Comparison of ENCODE assay signal across 9 cellular contexts in the genomic region with DNA sequence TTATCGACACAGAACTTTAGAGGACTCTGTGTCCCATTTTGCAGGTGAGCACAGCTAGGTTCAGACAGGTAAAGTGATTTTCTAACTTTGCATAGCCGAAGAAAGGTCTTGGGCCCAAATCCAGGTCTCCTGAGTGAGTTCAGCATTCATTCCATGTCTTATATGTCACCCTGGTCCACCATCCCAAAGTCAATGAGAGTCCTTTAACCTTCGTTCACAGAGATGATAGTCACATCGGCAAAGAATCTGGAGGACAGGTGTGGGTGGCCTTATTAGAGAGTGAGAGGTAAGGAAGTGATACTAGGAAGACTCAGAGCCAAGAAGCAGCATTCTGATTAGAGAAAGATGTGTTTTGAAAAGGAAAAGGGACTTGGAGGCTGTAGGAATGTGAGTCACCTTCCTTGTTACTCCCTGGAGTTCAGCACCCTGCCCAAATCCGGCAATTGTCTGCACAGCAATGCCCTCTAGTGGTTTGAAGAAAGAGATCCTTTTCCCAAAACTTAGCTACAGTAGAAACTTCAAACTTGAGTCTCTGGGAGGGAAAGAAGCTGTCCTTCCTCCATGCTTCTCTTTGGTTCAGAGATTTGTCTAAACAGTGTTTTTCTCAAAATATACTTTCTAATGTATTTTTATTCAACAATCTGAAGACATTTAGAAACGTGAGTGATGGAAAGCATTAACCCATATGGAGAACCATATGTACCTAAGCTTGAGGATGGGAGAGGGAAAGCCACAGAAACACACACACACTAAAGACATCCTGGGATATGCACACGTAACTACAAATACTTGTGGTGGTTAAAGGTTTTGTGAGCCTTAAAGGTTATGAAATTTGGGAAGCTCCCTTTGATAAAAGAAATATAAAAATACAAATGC.
DNase-seq lines count a peak whose midpoint lies in the region; TF ChIP-seq lines count a peak whose summit lies in the region.
"Had no signal": no experiment of that assay in that cellular context is flagged by ENCODE, and none has a peak within 500 bp of the region (broad histone marks: within the 10 kb centered on the region; RNA-seq: fewer than 3 reads in every experiment).

No MANE protein-coding gene starts in this region.

- H3K4me3 Mint-ChIP-seq in CD8-positive, alpha-beta memory T cell: no peak overlapping the region

- TF ChIP-seq CTCF in BE2C (IDR thresholded peaks at IDR 0.05; ENCODE audit: low read depth, low read length) (peak; percentile 36), VCaP (conservative IDR thresholded peaks at IDR 0.05) (peak; percentile 85), tibial artery (IDR thresholded peaks at IDR 0.05) (peak; percentile 22 to 24)

- H3K27me3 ChIP-seq in BE2C (no peaks in the 10 kb centered on the region), tibial artery (no peaks in the 10 kb centered on the region)
- H3K27me3 ChIP-seq in CD8-positive, alpha-beta memory T cell (ENCODE audit: insufficient read depth, low read length, poor library complexity, severe bottlenecking): no peaks in the 10 kb centered on the region

- CTCF ChIA-PET in HEK293T (lab: Yijun Ruan, JAX): interaction anchor here (0.7 to 2.0 kb wide), 3 partner anchors 29 to 268 kb away, joined by 3 to 19 read pairs (median 5); no protein-coding TSS in a partner anchor
- CTCF ChIA-PET in CD8-positive, alpha-beta memory T cell (lab: Charles Lee): no interaction called here

- intact Hi-C loops in tibial artery (cut with DNase I; ENCODE audit: low total_unique reads): no loop called here

- POLR2A ChIA-PET in HEK293T (lab: Yijun Ruan, JAX): no interaction called here
- POLR2A ChIA-PET in CD8-positive, alpha-beta memory T cell (lab: Charles Lee): no interaction called here

- H3K9me3 Mint-ChIP-seq in CD8-positive, alpha-beta memory T cell: peaks cover 0 to 10% (median 8%) of the 10 kb centered on the region in 5 donors

- no peaks in the 10 kb centered on the region for H3K27me3 Mint-ChIP-seq in CD8-positive, alpha-beta memory T cell

- H3K36me3 Mint-ChIP-seq in CD8-positive, alpha-beta memory T cell: no peaks in the 10 kb centered on the region

- DNase-seq in BE2C (no peak), HEK293T (ENCODE audit: extremely low spot score) (peak; percentile 35), iPS-NIHi11 (ENCODE audit: low spot score) (peak; percentile 53), tibial artery (no peak), NCI-H2227 (lab: John Stamatoyannopoulos, UW; ENCODE audit: unreplicated experiment) (no peak), NCI-H1092 treated with DMSO at 0.1 percent for 48 hours (lab: John Stamatoyannopoulos, UW) (no peak)
- DNase-seq in CD8-positive, alpha-beta memory T cell: no peak

- H3K27ac Mint-ChIP-seq in CD8-positive, alpha-beta memory T cell: no peak overlapping the region

- H3K4me3 ChIP-seq in BE2C (ENCODE audit: low read depth, low read length) (no peak overlapping the region), tibial artery (no peak overlapping the region)
- no peak overlapping the region for H3K4me3 ChIP-seq in CD8-positive, alpha-beta memory T cell (ENCODE audit: low read length)
- H3K4me3 ChIP-seq: HAP-1 had no signal

- H3K9me3 ChIP-seq in BE2C (no peaks in the 10 kb centered on the region), tibial artery (no peaks in the 10 kb centered on the region)
- no peaks in the 10 kb centered on the region for H3K9me3 ChIP-seq in CD8-positive, alpha-beta memory T cell (ENCODE audit: low read length)
- H3K9me3 ChIP-seq: HAP-1 had no signal

- H3K36me3 ChIP-seq in BE2C (no peaks in the 10 kb centered on the region), tibial artery (no peaks in the 10 kb centered on the region)
- H3K36me3 ChIP-seq in CD8-positive, alpha-beta memory T cell (ENCODE audit: insufficient read depth, low read length): no peaks in the 10 kb centered on the region
- H3K36me3 ChIP-seq: HAP-1 had no signal

- no peak overlapping the region for H3K27ac ChIP-seq in VCaP
- H3K27ac ChIP-seq in tibial artery: no peak overlapping the region
- H3K27ac ChIP-seq in CD8-positive, alpha-beta memory T cell (ENCODE audit: low read depth, low read length): no peak overlapping the region

- no peaks in the 10 kb centered on the region for H3K4me1 Mint-ChIP-seq in CD8-positive, alpha-beta memory T cell

- H3K4me1 ChIP-seq in BE2C (no peaks in the 10 kb centered on the region), tibial artery (no peaks in the 10 kb centered on the region)
- H3K4me1 ChIP-seq in CD8-positive, alpha-beta memory T cell (ENCODE audit: insufficient read depth, low read length): no peaks in the 10 kb centered on the region
- H3K4me1 ChIP-seq: HAP-1 had no signal

TF ChIP-seq in HEK293T, 16 proteins besides CTCF, POLR2A, EP300 and RAD21:
- TF ChIP-seq SP1 (IDR thresholded peaks at IDR 0.05) (no peak), ZNF384 (IDR thresholded peaks at IDR 0.05) (no peak), L3MBTL2 (conservative IDR thresholded peaks at IDR 0.05) (no peak), HDGF (IDR thresholded peaks at IDR 0.05; ENCODE audit: borderline replicate concordance) (no peak), TARDBP (IDR thresholded peaks at IDR 0.05) (no peak), ARNT (IDR thresholded peaks at IDR 0.05) (no peak), FOXA1 (IDR thresholded peaks at IDR 0.05) (no peak), LEF1 (IDR thresholded peaks at IDR 0.05; ENCODE audit: borderline replicate concordance) (no peak), SUZ12 (IDR thresholded peaks at IDR 0.05) (no peak), FOXM1 (IDR thresholded peaks at IDR 0.05; ENCODE audit: borderline replicate concordance) (no peak), ELF4 (IDR thresholded peaks at IDR 0.05) (no peak)
- TF ChIP-seq, protein P1, sequence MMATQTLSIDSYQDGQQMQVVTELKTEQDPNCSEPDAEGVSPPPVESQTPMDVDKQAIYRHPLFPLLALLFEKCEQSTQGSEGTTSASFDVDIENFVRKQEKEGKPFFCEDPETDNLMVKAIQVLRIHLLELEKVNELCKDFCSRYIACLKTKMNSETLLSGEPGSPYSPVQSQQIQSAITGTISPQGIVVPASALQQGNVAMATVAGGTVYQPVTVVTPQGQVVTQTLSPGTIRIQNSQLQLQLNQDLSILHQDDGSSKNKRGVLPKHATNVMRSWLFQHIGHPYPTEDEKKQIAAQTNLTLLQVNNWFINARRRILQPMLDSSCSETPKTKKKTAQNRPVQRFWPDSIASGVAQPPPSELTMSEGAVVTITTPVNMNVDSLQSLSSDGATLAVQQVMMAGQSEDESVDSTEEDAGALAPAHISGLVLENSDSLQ (IDR thresholded peaks at IDR 0.05): no peak

Comparison
In these comparisons a context has a peak if more than half of its experiments do, and no peak if none do; other contexts are left out.
1. DNase-seq: peak in HEK293T (single experiment) and iPS-NIHi11 (single experiment); none in BE2C (single experiment), tibial artery (0 of 2), NCI-H2227 (single experiment), NCI-H1092 treated with DMSO at 0.1 percent for 48 hours (single experiment) and CD8-positive, alpha-beta memory T cell (0 of 5).
2. CTCF ChIP-seq: peak in every context shown above with its lines; median percentile 85 in VCaP; 36 in BE2C; 23 in tibial artery.